ENCODE assay signal across 11 cellular contexts in the genomic region with DNA sequence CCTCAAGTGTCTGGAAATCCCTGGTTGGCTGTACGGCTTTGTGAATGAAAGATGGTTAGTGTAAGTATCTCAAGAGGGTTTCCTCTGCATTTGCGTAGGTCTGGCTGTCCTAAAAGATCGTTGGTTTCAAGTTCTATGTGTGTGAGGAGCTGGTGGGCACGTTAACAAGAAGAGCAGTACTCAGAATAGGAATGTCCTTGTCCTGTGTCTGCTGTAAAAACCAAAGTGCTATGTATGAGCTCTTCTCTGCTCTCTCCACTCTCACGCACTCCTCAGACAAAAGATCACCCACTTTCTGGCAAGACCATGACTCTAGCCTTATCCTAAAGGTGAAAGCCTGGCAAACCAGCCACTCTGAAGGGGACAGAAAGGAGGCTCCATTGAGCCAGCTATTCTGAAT. TPM values are rescaled to one million over a fixed set of nuclear protein-coding genes. Genes with fewer than 3 reads are reported as not detected.
DNase-seq lines count a peak whose midpoint lies in the region; ATAC-seq and TF ChIP-seq lines count a peak whose summit lies in the region.
"Had no signal": no experiment of that assay in that cellular context is flagged by ENCODE, and none has a peak within 500 bp of the region (broad histone marks: within the 10 kb centered on the region; RNA-seq: fewer than 3 reads in every experiment).

No MANE protein-coding gene starts in this region.

- H3K27me3 Mint-ChIP-seq in Calu3 (ENCODE audit: unreplicated experiment): no peaks in the 10 kb centered on the region
- H3K27me3 Mint-ChIP-seq in activated naive CD4-positive, alpha-beta T cell treated with anti-CD3 and anti-CD28 coated beads, Interleukin-2, amount 50 U/mL, for 24 hours: no peaks in the 10 kb centered on the region

- TF ChIP-seq CTCF in Calu3 (IDR thresholded peaks at IDR 0.05; ENCODE audit: unreplicated experiment): no peak

- peak; percentile 25 for ATAC-seq in GM19025 (IDR thresholded peaks at IDR 0.05; ENCODE audit: low read depth, unreplicated experiment)
- peak; percentile 36 for ATAC-seq in HG03064 (IDR thresholded peaks at IDR 0.05; ENCODE audit: low read depth, unreplicated experiment)

- H3K9me3 Mint-ChIP-seq in Calu3 (ENCODE audit: low read depth, unreplicated experiment): no peaks in the 10 kb centered on the region
- peaks cover 6% of the 10 kb centered on the region for H3K9me3 Mint-ChIP-seq in activated naive CD4-positive, alpha-beta T cell treated with anti-CD3 and anti-CD28 coated beads, Interleukin-2, amount 50 U/mL, for 24 hours

- H3K36me3 Mint-ChIP-seq in Calu3 (ENCODE audit: insufficient read depth, unreplicated experiment): no peaks in the 10 kb centered on the region
- peaks cover 15% of the 10 kb centered on the region for H3K36me3 Mint-ChIP-seq in activated naive CD4-positive, alpha-beta T cell treated with anti-CD3 and anti-CD28 coated beads, Interleukin-2, amount 50 U/mL, for 24 hours

- peaks cover 28% of the 10 kb centered on the region for H3K4me1 Mint-ChIP-seq in Calu3 (ENCODE audit: low read depth, unreplicated experiment)
- H3K4me1 Mint-ChIP-seq in activated naive CD4-positive, alpha-beta T cell treated with anti-CD3 and anti-CD28 coated beads, Interleukin-2, amount 50 U/mL, for 24 hours: peaks cover 79% of the 10 kb centered on the region

- no peaks in the 10 kb centered on the region for H3K36me3 ChIP-seq in H7 (replicated peaks; ENCODE audit: control insufficient read depth, insufficient read depth, low read length)

- peak overlapping the region; percentile 67 for H3K27ac Mint-ChIP-seq in Calu3 (ENCODE audit: unreplicated experiment)
- H3K27ac Mint-ChIP-seq in activated naive CD4-positive, alpha-beta T cell treated with anti-CD3 and anti-CD28 coated beads, Interleukin-2, amount 50 U/mL, for 24 hours: peak overlapping the region; percentile 92

- H3K4me3 Mint-ChIP-seq in Calu3 (ENCODE audit: low read depth, unreplicated experiment): no peak overlapping the region
- peak overlapping the region; percentile 73 for H3K4me3 Mint-ChIP-seq in activated naive CD4-positive, alpha-beta T cell treated with anti-CD3 and anti-CD28 coated beads, Interleukin-2, amount 50 U/mL, for 24 hours
- H3K4me3 Mint-ChIP-seq: CD14-positive monocyte had no signal

- intact Hi-C loops in Calu3 (cut with micrococcal nuclease; ENCODE audit: unreplicated experiment): loop anchor here (5.0 kb wide), 1 partner anchor 35 kb away; no protein-coding TSS in a partner anchor

- H3K27me3 ChIP-seq in H7 (ENCODE audit: control insufficient read depth, insufficient read depth, low read length): no peaks in the 10 kb centered on the region

- no TSS peak for BruUV-seq in Calu3 (replicated peaks; lab: Mats Ljungman, UMichigan)

- H3K4me3 ChIP-seq in H7 (ENCODE audit: insufficient read depth, low read depth, low read length): no peak overlapping the region

- DNase-seq in Calu3 (no peak), germinal center (ENCODE audit: low spot score) (no peak), cortex of kidney (lab: John Stamatoyannopoulos, UW) (no peak), H7 (no peak), nucleus accumbens (lab: John Stamatoyannopoulos, UW) (no peak)
- DNase-seq: activated gamma-delta T cell, MV-4-11 had no signal

- CTCF ChIA-PET in Calu3 (lab: Charles Lee): no interaction called here

RNA-seq across cellular contexts. Expression of gene USP12, which starts 39.1 kb away (rescaled TPM):
- 20.6 and 20.8 TPM in 2 replicates for total RNA-seq in Calu3 (2022)
- 10.5 and 12.7 TPM in 2 replicates for total RNA-seq in H7 (2014; rRNA removed; shearing (Covaris generic))
